26 cellular contexts compared by ENCODE assay signal in genomic region chr2:238224636-238225035, GRCh38. TPM values are rescaled to one million over a fixed set of nuclear protein-coding genes. Genes with fewer than 3 reads are reported as not detected.
A peak's percentile ranks its signal among the peaks of the same experiment; 100 is the strongest.
DNase-seq lines count a peak whose midpoint lies in the region; ATAC-seq, FAIRE-seq and TF ChIP-seq lines count a peak whose summit lies in the region.
"Had no signal": no experiment of that assay in that cellular context is flagged by ENCODE, and none has a peak within 500 bp of the region (broad histone marks: within the 10 kb centered on the region; RNA-seq: fewer than 3 reads in every experiment).

No MANE protein-coding gene starts in this region.

- no peak for TF ChIP-seq CTCF in kidney (IDR thresholded peaks at IDR 0.05; ENCODE audit: borderline replicate concordance, extremely low read depth, insufficient read depth)

- FAIRE-seq in kidney (lab: Jason Lieb, UNC) = no peak
- FAIRE-seq: A204.1, GM12878, GM12892, GM19239 had no signal

- ATAC-seq in HG03565 (IDR thresholded peaks at IDR 0.05; ENCODE audit: unreplicated experiment) = no peak
- ATAC-seq: GM12878 had no signal

- H3K4me1 ChIP-seq in kidney (ENCODE audit: control insufficient read depth in 1 of 2, insufficient read depth in 1 of 2, low read depth in 1 of 2, low read length in 2 of 2) (no peaks in the 10 kb centered on the region), neuronal stem cell (ENCODE audit: control insufficient read depth in 2 of 2, insufficient read depth in 1 of 2, low read depth in 1 of 2, low read length in 2 of 2) (no peaks in the 10 kb centered on the region)
- H3K4me1 ChIP-seq: BE2C had no signal

- H3K36me3 ChIP-seq in H7 (replicated peaks; ENCODE audit: control insufficient read depth, insufficient read depth, low read length) = no peaks in the 10 kb centered on the region
- no peaks in the 10 kb centered on the region for H3K36me3 ChIP-seq in kidney (ENCODE audit: control insufficient read depth in 1 of 2, insufficient read depth in 2 of 2, low read length in 2 of 2)
- H3K36me3 ChIP-seq in neuronal stem cell (replicated peaks in 1 of 2; ENCODE audit: control insufficient read depth in 2 of 2, insufficient read depth in 2 of 2, low read length in 2 of 2) = peaks cover 0 to 2% of the 10 kb centered on the region in 2 donors
- H3K36me3 ChIP-seq: BE2C had no signal

- peak overlapping the region; percentile 40 for H3K23ac ChIP-seq in neuronal stem cell (ENCODE audit: low read depth, low read length, poor library complexity)

- no peak overlapping the region for H4K91ac ChIP-seq in neuronal stem cell (ENCODE audit: low read depth, low read length, poor library complexity)

- no peaks in the 10 kb centered on the region for H3K9me3 ChIP-seq in kidney (ENCODE audit: control insufficient read depth in 1 of 2, low read length in 2 of 2)
- H3K9me3 ChIP-seq in neuronal stem cell (replicated peaks in 1 of 2; ENCODE audit: control insufficient read depth in 2 of 2, insufficient read depth in 1 of 2, low read depth in 1 of 2, low read length in 2 of 2) = peaks cover 0 to 4% of the 10 kb centered on the region in 2 donors
- H3K9me3 ChIP-seq: BE2C had no signal

- no peak overlapping the region for H3K4me2 ChIP-seq in neuronal stem cell (ENCODE audit: insufficient read depth, low read length, poor library complexity, severe bottlenecking)
- H3K4me2 ChIP-seq: BLaER1 had no signal

- DNase-seq in H7 (peak; percentile 41), kidney (peak; percentile 48), neuronal stem cell (ENCODE audit: low spot score) (no peak), SIG-M5 (lab: John Stamatoyannopoulos, UW) (no peak), HuH-7 (ENCODE audit: low spot score) (no peak)
- DNase-seq: 8988T; ACHN; BE2C; C1 segment of cervical spinal cord; CD4-positive, alpha-beta memory T cell; CD4-positive, CD25-positive, alpha-beta regulatory T cell; CD8-positive, alpha-beta memory T cell; COR-L47; DMS 273 treated with DMSO at 0.1 percent for 48 hours; DMS153; DMS53; DMS79; DND-41; EL; GDM1 had no signal

- H2AFZ ChIP-seq in neuronal stem cell (ENCODE audit: low read length) = no peak overlapping the region

- intact Hi-C loops in kidney (cut with DNase I) = no loop called here

- no peak overlapping the region for H2BK5ac ChIP-seq in neuronal stem cell (ENCODE audit: low read length)

- H2BK120ac ChIP-seq in neuronal stem cell (ENCODE audit: low read depth, low read length) = no peak overlapping the region

- H4K8ac ChIP-seq in neuronal stem cell (ENCODE audit: low read depth, low read length) = no peak overlapping the region

- H2BK12ac ChIP-seq in neuronal stem cell (ENCODE audit: low read length) = no peak overlapping the region

- H2BK15ac ChIP-seq in neuronal stem cell (ENCODE audit: low read length) = no peak overlapping the region

- WGBS in neuronal stem cell (ENCODE audit: extremely low coverage in 2 of 2, insufficient read length in 2 of 2, insufficient replicate concordance in 1 of 2), 2 donors = no CpG with 5 or more reads among the region's 21 CpGs

- H3K18ac ChIP-seq in neuronal stem cell (ENCODE audit: low read length) = no peak overlapping the region

- H3K14ac ChIP-seq in neuronal stem cell (ENCODE audit: low read length) = no peak overlapping the region

- H3K79me1 ChIP-seq in neuronal stem cell (ENCODE audit: low read depth, low read length) = no peaks in the 10 kb centered on the region

- H3K4ac ChIP-seq in neuronal stem cell (ENCODE audit: low read length) = no peak overlapping the region

- no peak overlapping the region for H2AK5ac ChIP-seq in neuronal stem cell (ENCODE audit: low read depth, low read length)

- H3K4me3 ChIP-seq in H7 (ENCODE audit: insufficient read depth, low read depth, low read length) (no peak overlapping the region), kidney (ENCODE audit: low read length in 2 of 2) (no peak overlapping the region), neuronal stem cell (ENCODE audit: low read length in 2 of 2) (no peak overlapping the region)
- H3K4me3 ChIP-seq: BLaER1, GM12878 had no signal

- H3K9ac ChIP-seq in kidney (ENCODE audit: low read length in 2 of 2) (no peak overlapping the region), neuronal stem cell (ENCODE audit: low read depth, low read length, poor library complexity) (no peak overlapping the region)

- no peak overlapping the region for H3K27ac ChIP-seq in kidney (ENCODE audit: low read depth in 2 of 2, low read length in 2 of 2)
- no peak overlapping the region for H3K27ac ChIP-seq in neuronal stem cell (replicated peaks; ENCODE audit: low read length)
- H3K27ac ChIP-seq: BLaER1 had no signal

- H3K27me3 ChIP-seq in H7 (ENCODE audit: control insufficient read depth, insufficient read depth, low read length) (peaks cover 9% of the 10 kb centered on the region), neuronal stem cell (ENCODE audit: control insufficient read depth in 3 of 3, insufficient read depth in 3 of 3, low read depth in 1 of 3, low read length in 3 of 3) (peaks cover 0 to 33% (median 5%) of the 10 kb centered on the region in 3 experiments)
- H3K27me3 ChIP-seq: BE2C, BLaER1 had no signal

RNA-seq across cellular contexts. Expression of gene HES6, which starts 15.2 kb away (rescaled TPM):
- total RNA-seq in H7 (2014; rRNA removed; shearing (Covaris generic)) = 52.2 and 67.4 TPM in 2 replicates
- total RNA-seq in kidney = 5.2 TPM
- polyA plus RNA-seq in kidney (ENCODE audit: insufficient read depth, low read depth, low replicate concordance) = 5.5 TPM
- polyA plus RNA-seq in neuronal stem cell (2013, experiment 1 of 2) = 19.8 TPM
- 18.8 TPM for polyA plus RNA-seq in neuronal stem cell (2013, experiment 2 of 2)

RNA-seq across cellular contexts. Expression of gene ILKAP, which starts 21.1 kb away (rescaled TPM):
- total RNA-seq in H7 (2014; rRNA removed; shearing (Covaris generic)) = 12.8 and 18.5 TPM in 2 replicates
- total RNA-seq in kidney = 47.7 TPM
- 38.4 TPM for polyA plus RNA-seq in kidney (ENCODE audit: insufficient read depth, low read depth, low replicate concordance)
- polyA plus RNA-seq in neuronal stem cell (2013, experiment 1 of 2) = 21.1 TPM
- 19.3 TPM for polyA plus RNA-seq in neuronal stem cell (2013, experiment 2 of 2)

Comparison
In these comparisons a context has a peak if more than half of its experiments do, and no peak if none do; other contexts are left out.
1. DNase-seq: peak in H7 (single experiment) and kidney (single experiment); none in neuronal stem cell (single experiment), SIG-M5 (single experiment) and HuH-7 (single experiment).